10 cellular contexts compared by ENCODE assay signal in the genomic region with DNA sequence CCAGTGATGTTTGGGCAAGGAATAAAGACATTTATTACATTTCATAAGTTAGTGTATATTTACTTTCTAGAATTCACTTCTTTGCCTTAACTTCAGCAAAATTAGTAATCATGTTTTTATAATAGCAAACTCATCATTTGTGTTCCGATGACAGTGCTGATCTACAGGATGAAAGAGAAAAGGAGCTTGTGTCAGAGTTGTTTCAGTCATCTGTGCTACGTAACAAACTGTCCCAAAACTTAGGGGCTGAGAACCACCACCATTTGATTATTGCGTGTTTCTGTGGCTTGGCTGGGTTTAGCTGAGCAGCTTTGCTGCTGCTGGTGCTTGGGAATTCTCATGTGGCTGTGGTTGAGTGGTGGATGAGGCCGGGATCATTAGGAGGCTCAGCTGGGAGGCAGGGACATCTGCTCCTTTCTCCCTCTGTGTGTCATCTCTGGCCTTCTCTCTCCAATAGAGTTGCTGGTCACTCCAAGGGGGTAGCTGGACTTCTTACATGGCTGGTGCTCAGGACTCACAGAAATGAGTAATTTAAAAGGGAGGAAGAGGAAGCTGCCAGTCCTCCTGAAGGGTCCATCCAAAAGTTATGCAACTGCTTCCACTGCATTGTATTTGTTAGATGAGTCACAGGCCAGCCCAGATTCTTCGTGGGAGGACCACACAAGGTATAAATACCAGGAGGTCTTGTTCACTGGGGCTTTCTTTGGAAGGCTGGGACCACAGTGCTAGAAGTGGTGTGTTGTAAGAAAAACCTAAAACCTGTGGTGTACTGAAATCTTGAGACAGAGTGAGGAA. TPM values are rescaled to one million over a fixed set of nuclear protein-coding genes. Genes with fewer than 3 reads are reported as not detected.
DNase-seq lines count a peak whose midpoint lies in the region; ATAC-seq and TF ChIP-seq lines count a peak whose summit lies in the region.
"Had no signal": no experiment of that assay in that cellular context is flagged by ENCODE, and none has a peak within 500 bp of the region (broad histone marks: within the 10 kb centered on the region; RNA-seq: fewer than 3 reads in every experiment).

No MANE protein-coding gene starts in this region.

- H3K4me1 Mint-ChIP-seq in HFFc6 (ENCODE audit: low read depth), result peaks cover 35% of the 10 kb centered on the region
- peaks cover 8% of the 10 kb centered on the region for H3K4me1 Mint-ChIP-seq in stimulated activated naive CD8-positive, alpha-beta T cell treated with anti-CD3 and anti-CD28 coated beads, Interleukin-15, amount 100 ng/mL, for 72 hours
- H3K4me1 Mint-ChIP-seq: naive B cell had no signal

- no peaks in the 10 kb centered on the region for H3K9me3 Mint-ChIP-seq in HFFc6
- no peaks in the 10 kb centered on the region for H3K9me3 Mint-ChIP-seq in stimulated activated naive CD8-positive, alpha-beta T cell treated with anti-CD3 and anti-CD28 coated beads, Interleukin-15, amount 100 ng/mL, for 72 hours

- peak; percentile 55 to 92 for ATAC-seq in right cardiac atrium
- ATAC-seq in stimulated activated naive CD8-positive, alpha-beta T cell treated with anti-CD3 and anti-CD28 coated beads, Interleukin-15, amount 100 ng/mL, for 72 hours, result no peak

- H3K4me1 ChIP-seq in right cardiac atrium (ENCODE audit: control insufficient read depth, insufficient read depth, low read length), result peaks cover 9% of the 10 kb centered on the region
- H3K4me1 ChIP-seq in suprapubic skin, result peaks cover 16% of the 10 kb centered on the region

- no peak for TF ChIP-seq CTCF in HFFc6 (IDR thresholded peaks at IDR 0.05)
- TF ChIP-seq CTCF in suprapubic skin (IDR thresholded peaks at IDR 0.05), result no peak

- peak overlapping the region; percentile 60 for H3K4me3 Mint-ChIP-seq in HFFc6
- no peak overlapping the region for H3K4me3 Mint-ChIP-seq in stimulated activated naive CD8-positive, alpha-beta T cell treated with anti-CD3 and anti-CD28 coated beads, Interleukin-15, amount 100 ng/mL, for 72 hours
- H3K4me3 Mint-ChIP-seq: naive B cell had no signal

- no peaks in the 10 kb centered on the region for H3K36me3 ChIP-seq in suprapubic skin

- 77% methylated on average over 5 of the region's 5 CpGs for WGBS in right cardiac atrium
- WGBS in suprapubic skin, result 75% methylated on average over 4 of the region's 5 CpGs

- intact Hi-C loops in right cardiac atrium (cut with DNase I), result loop anchor here in 3 of 4 donors (10.0 kb wide), 4 partner anchors 99 to 709 kb away; no protein-coding TSS in a partner anchor

- H3K4me3 ChIP-seq in right cardiac atrium (ENCODE audit: low read length) (no peak overlapping the region), suprapubic skin (no peak overlapping the region)

- H3K36me3 Mint-ChIP-seq in HFFc6 (ENCODE audit: low read depth), result peaks cover 14% of the 10 kb centered on the region
- H3K36me3 Mint-ChIP-seq: naive B cell had no signal

- TF ChIP-seq EP300 in suprapubic skin (IDR thresholded peaks at IDR 0.05), result no peak

- H3K9me3 ChIP-seq in right cardiac atrium (ENCODE audit: control insufficient read depth, low read length) (no peaks in the 10 kb centered on the region), suprapubic skin (no peaks in the 10 kb centered on the region)

- peak in 1 of 2 donors; percentile 56 for TF ChIP-seq POLR2A in suprapubic skin (IDR thresholded peaks at IDR 0.05)

- H3K27ac ChIP-seq in right cardiac atrium (ENCODE audit: low read length) (peak overlapping the region; percentile 80), suprapubic skin (peak overlapping the region; percentile 43)

- H3K27ac Mint-ChIP-seq in HFFc6, result peak overlapping the region; percentile 92
- H3K27ac Mint-ChIP-seq in stimulated activated naive CD8-positive, alpha-beta T cell treated with anti-CD3 and anti-CD28 coated beads, Interleukin-15, amount 100 ng/mL, for 72 hours, result no peak overlapping the region

- DNase-seq in HFFc6 (peak; percentile 92), amniotic epithelial cell (ENCODE audit: low read depth) (peak; percentile 99), right cardiac atrium (peak in 2 of 3 donors; percentile 30 to 61), suprapubic skin (ENCODE audit: low spot score in 2 of 2) (peak; percentile 81 to 84), NCI-H82 (lab: John Stamatoyannopoulos, UW) (no peak), iPS-NIHi7 (ENCODE audit: extremely low spot score) (no peak), NCI-H1694 treated with DMSO at 0.1 percent for 48 hours (lab: John Stamatoyannopoulos, UW) (no peak)
- DNase-seq in stimulated activated naive CD8-positive, alpha-beta T cell treated with anti-CD3 and anti-CD28 coated beads, Interleukin-15, amount 100 ng/mL, for 72 hours, result no peak
- DNase-seq: naive B cell, NCI-H187 had no signal

- H3K27me3 Mint-ChIP-seq in HFFc6 (ENCODE audit: insufficient read depth), result 0 out of 2 replicates have a peak, but pooled peaks cover 2% of the 10 kb centered on the region
- no peaks in the 10 kb centered on the region for H3K27me3 Mint-ChIP-seq in stimulated activated naive CD8-positive, alpha-beta T cell treated with anti-CD3 and anti-CD28 coated beads, Interleukin-15, amount 100 ng/mL, for 72 hours
- H3K27me3 Mint-ChIP-seq: naive B cell had no signal

- H3K27me3 ChIP-seq in right cardiac atrium (ENCODE audit: control insufficient read depth, insufficient read depth), result no peaks in the 10 kb centered on the region
- H3K27me3 ChIP-seq in suprapubic skin, result no peaks in the 10 kb centered on the region

RNA-seq across cellular contexts. Expression of gene HAAO, which starts 43.4 kb away (rescaled TPM):
- total RNA-seq in HFFc6 (2021; fragmentation: NEBNext Ultra II Directional; extraction: Animal tissue kit (Norgen Biotek cat#: 25700)), result under 1 TPM in 4 of 6 experiments, not detected in 2; 0.30 to 0.58 (median 0.47) TPM
- 1 to 10 TPM; 3.5 to 5.9 (median 5.0) TPM for total RNA-seq in right cardiac atrium
- 4.6 TPM for polyA plus RNA-seq in right cardiac atrium
- total RNA-seq in suprapubic skin, result 1 to 10 TPM; 3.9 to 6.6 (median 4.3) TPM

Comparison
In these comparisons a context has a peak if more than half of its experiments do, and no peak if none do; other contexts are left out.
1. DNase-seq: peak in HFFc6 (single experiment), amniotic epithelial cell (single experiment), right cardiac atrium (2 of 3) and suprapubic skin (2 of 2); none in NCI-H82 (single experiment), iPS-NIHi7 (single experiment), NCI-H1694 treated with DMSO at 0.1 percent for 48 hours (single experiment) and stimulated activated naive CD8-positive, alpha-beta T cell treated with anti-CD3 and anti-CD28 coated beads, Interleukin-15, amount 100 ng/mL, for 72 hours (0 of 2).